Comparison of ENCODE assay signal across 25 cellular contexts in genomic region chr1:115833806-115834205, GRCh38. TPM values are rescaled to one million over a fixed set of nuclear protein-coding genes. Genes with fewer than 3 reads are reported as not detected.
A peak's percentile ranks its signal among the peaks of the same experiment; 100 is the strongest.
DNase-seq lines count a peak whose midpoint lies in the region; ATAC-seq and TF ChIP-seq lines count a peak whose summit lies in the region.
"Had no signal": no experiment of that assay in that cellular context is flagged by ENCODE, and none has a peak within 500 bp of the region (broad histone marks: within the 10 kb centered on the region; RNA-seq: fewer than 3 reads in every experiment).

No MANE protein-coding gene starts in this region.

- H3K27ac ChIP-seq in C4-2B (no peak overlapping the region), VCaP (no peak overlapping the region)
- H3K27ac ChIP-seq: tibial artery had no signal

- H3K27me3 Mint-ChIP-seq in activated T-cell treated with anti-CD3 and anti-CD28 coated beads, Interleukin-2, amount 50 U/mL, for 4 hours (ENCODE audit: low read depth): peaks cover 48% of the 10 kb centered on the region

- no peaks in the 10 kb centered on the region for H3K36me3 Mint-ChIP-seq in activated T-cell treated with anti-CD3 and anti-CD28 coated beads, Interleukin-2, amount 50 U/mL, for 4 hours (ENCODE audit: insufficient read depth)
- H3K36me3 Mint-ChIP-seq: activated naive CD8-positive, alpha-beta T cell treated with anti-CD3 and anti-CD28 coated beads, Interleukin-2, amount 10 ng/mL, durations not matched to agents 7 days and 5 days; CD8-positive, alpha-beta memory T cell had no signal

- H3K4me1 Mint-ChIP-seq in activated T-cell treated with anti-CD3 and anti-CD28 coated beads, Interleukin-2, amount 50 U/mL, for 4 hours (ENCODE audit: low read depth): peaks cover 4% of the 10 kb centered on the region

- H3K4me3 Mint-ChIP-seq in activated T-cell treated with anti-CD3 and anti-CD28 coated beads, Interleukin-2, amount 50 U/mL, for 4 hours: no peak overlapping the region
- H3K4me3 Mint-ChIP-seq: activated CD4-positive, alpha-beta T cell treated with anti-CD3 and anti-CD28 coated beads, Interleukin-2, amount 10 ng/mL, durations not matched to agents 24 days and 14 days; activated CD8-positive, alpha-beta memory T cell treated with anti-CD3 and anti-CD28 coated beads, Interleukin-2, amount 10 ng/mL, durations not matched to agents 7 days and 5 days; activated naive CD8-positive, alpha-beta T cell treated with anti-CD3 and anti-CD28 coated beads, Interleukin-2, amount 10 ng/mL, durations not matched to agents 7 days and 5 days; CD8-positive, alpha-beta memory T cell; neural crest cell had no signal

- peaks cover 30% of the 10 kb centered on the region for H3K27me3 ChIP-seq in H7 (ENCODE audit: control insufficient read depth, insufficient read depth, low read length)

- H3K36me3 ChIP-seq in H7 (replicated peaks; ENCODE audit: control insufficient read depth, insufficient read depth, low read length): no peaks in the 10 kb centered on the region
- H3K36me3 ChIP-seq: tibial artery had no signal

- DNase-seq in H7: peak; percentile 73
- DNase-seq in iPS-NIHi7 (ENCODE audit: extremely low spot score): peak; percentile 67
- no peak for DNase-seq in activated T-cell treated with anti-CD3 and anti-CD28 coated beads, Interleukin-2, amount 50 U/mL, for 4 hours
- DNase-seq in NCI-H1436 treated with DMSO at 0.1 percent for 48 hours (lab: John Stamatoyannopoulos, UW): no peak
- DNase-seq in cardiac septum (ENCODE audit: low spot score): no peak
- DNase-seq: activated CD4-positive, alpha-beta T cell treated with anti-CD3 and anti-CD28 coated beads, Interleukin-2, amount 10 ng/mL, durations not matched to agents 24 days and 14 days; activated CD8-positive, alpha-beta memory T cell treated with anti-CD3 and anti-CD28 coated beads, Interleukin-2, amount 10 ng/mL, durations not matched to agents 7 days and 5 days; activated naive CD8-positive, alpha-beta T cell treated with anti-CD3 and anti-CD28 coated beads, Interleukin-2, amount 10 ng/mL, durations not matched to agents 7 days and 5 days; CD8-positive, alpha-beta memory T cell; effector CD8-positive, alpha-beta T cell; left ventricle myocardium superior; MM.1S; mucosa of descending colon; NCI-H1436; NCI-H345; Right ventricle myocardium superior; stimulated activated CD4-positive, alpha-beta T cell treated with anti-CD3 and anti-CD28 coated beads, Interleukin-2, amount 100 ng/mL, for 48 hours; stimulated activated naive CD8-positive, alpha-beta T cell treated with anti-CD3 and anti-CD28 coated beads, Interleukin-15, Interleukin-2, amounts not matched to agents 100 U/mL and 50 U/mL, for 24 hours; tibial artery had no signal

- intact Hi-C loops in cardiac septum (cut with DNase I): no loop called here

- no peak for ATAC-seq in GM21515 (IDR thresholded peaks at IDR 0.05; ENCODE audit: unreplicated experiment)
- ATAC-seq in activated T-cell treated with anti-CD3 and anti-CD28 coated beads, Interleukin-2, amount 50 U/mL, for 4 hours: no peak
- ATAC-seq: activated CD8-positive, alpha-beta memory T cell treated with anti-CD3 and anti-CD28 coated beads, Interleukin-2, amount 10 ng/mL, durations not matched to agents 7 days and 5 days; left ventricle myocardium superior; mucosa of descending colon; stimulated activated naive CD8-positive, alpha-beta T cell treated with anti-CD3 and anti-CD28 coated beads, Interleukin-15, Interleukin-2, amounts not matched to agents 100 U/mL and 50 U/mL, for 24 hours had no signal

- no peak overlapping the region for H3K4me3 ChIP-seq in H7 (ENCODE audit: insufficient read depth, low read depth, low read length)
- H3K4me3 ChIP-seq: mucosa of descending colon, smooth muscle cell, tibial artery had no signal

- TF ChIP-seq CTCF in C4-2B (conservative IDR thresholded peaks at IDR 0.05): peak; percentile 21
- peak; percentile 22; the same call in 1 of the 2 replicates for TF ChIP-seq CTCF in VCaP (conservative IDR thresholded peaks at IDR 0.05)

- no peaks in the 10 kb centered on the region for H3K9me3 Mint-ChIP-seq in activated T-cell treated with anti-CD3 and anti-CD28 coated beads, Interleukin-2, amount 50 U/mL, for 4 hours
- H3K9me3 Mint-ChIP-seq: activated CD4-positive, alpha-beta T cell treated with anti-CD3 and anti-CD28 coated beads, Interleukin-2, amount 10 ng/mL, durations not matched to agents 24 days and 14 days; activated naive CD8-positive, alpha-beta T cell treated with anti-CD3 and anti-CD28 coated beads, Interleukin-2, amount 10 ng/mL, durations not matched to agents 7 days and 5 days; CD8-positive, alpha-beta memory T cell; neural crest cell had no signal

RNA-seq across cellular contexts. Expression of gene NHLH2, which starts 7.1 kb away (rescaled TPM):
- total RNA-seq in H7 (2014; rRNA removed; shearing (Covaris generic)): 0.73 and 0.81 TPM in 2 replicates
- not detected for total RNA-seq in activated T-cell treated with anti-CD3 and anti-CD28 coated beads, Interleukin-2, amount 50 U/mL, for 4 hours
- 0.22 TPM for total RNA-seq in cardiac septum
- total RNA-seq: activated CD4-positive, alpha-beta T cell treated with anti-CD3 and anti-CD28 coated beads, Interleukin-2, amount 10 ng/mL, durations not matched to agents 24 days and 14 days; activated CD8-positive, alpha-beta memory T cell treated with anti-CD3 and anti-CD28 coated beads, Interleukin-2, amount 10 ng/mL, durations not matched to agents 7 days and 5 days; activated naive CD8-positive, alpha-beta T cell treated with anti-CD3 and anti-CD28 coated beads, Interleukin-2, amount 10 ng/mL, durations not matched to agents 7 days and 5 days; CD8-positive, alpha-beta memory T cell; left ventricle myocardium superior; mucosa of descending colon; pulmonary artery endothelial cell; Right ventricle myocardium superior had no signal

Comparison
In these comparisons a context has a peak if more than half of its experiments do, and no peak if none do; other contexts are left out.
1. DNase-seq: peak in H7 (single experiment) and iPS-NIHi7 (single experiment); none in activated T-cell treated with anti-CD3 and anti-CD28 coated beads, Interleukin-2, amount 50 U/mL, for 4 hours (single experiment), NCI-H1436 treated with DMSO at 0.1 percent for 48 hours (single experiment) and cardiac septum (single experiment).